In the genomic region with DNA sequence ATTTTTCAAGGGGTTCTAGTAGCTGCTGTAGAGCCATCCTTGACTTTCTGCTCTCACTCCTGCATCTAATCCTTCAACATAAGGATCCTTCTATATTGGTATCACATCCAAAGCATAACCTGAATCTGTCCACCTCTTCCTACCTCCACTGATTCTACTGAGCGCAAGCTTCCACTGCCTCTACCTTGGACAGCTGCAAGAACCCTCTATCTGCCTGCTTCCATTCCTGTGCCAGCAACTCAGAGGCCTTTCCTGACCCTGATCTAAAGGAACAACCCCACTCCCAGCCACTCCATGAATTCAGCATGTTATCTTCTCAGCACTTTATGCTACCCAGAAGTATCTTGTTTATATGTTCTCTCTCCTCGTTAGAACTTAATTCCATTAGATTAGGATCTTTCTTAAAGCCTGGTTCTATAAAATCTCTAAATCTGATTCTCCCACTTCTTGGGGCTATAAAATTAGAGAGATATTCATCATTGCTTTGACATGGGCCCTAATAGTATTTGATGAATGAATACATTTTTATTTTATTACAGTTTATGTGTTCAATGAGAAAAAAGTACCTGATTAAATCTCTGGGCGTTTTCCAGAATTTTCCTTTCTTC, we compare ENCODE assay signal across 18 cellular contexts. TPM values are rescaled to one million over a fixed set of nuclear protein-coding genes. Genes with fewer than 3 reads are reported as not detected.
A peak's percentile ranks its signal among the peaks of the same experiment; 100 is the strongest.
DNase-seq lines count a peak whose midpoint lies in the region; ATAC-seq and TF ChIP-seq lines count a peak whose summit lies in the region.
"Had no signal": no experiment of that assay in that cellular context is flagged by ENCODE, and none has a peak within 500 bp of the region (broad histone marks: within the 10 kb centered on the region; RNA-seq: fewer than 3 reads in every experiment).

No MANE protein-coding gene starts in this region.

- peak overlapping the region; percentile 64 for H3K27ac Mint-ChIP-seq in activated naive CD4-positive, alpha-beta T cell treated with anti-CD3 and anti-CD28 coated beads, Interleukin-2, amount 10 ng/mL, durations not matched to agents 7 days and 5 days
- H3K27ac Mint-ChIP-seq in activated T-helper 2 cell treated with anti-CD3 and anti-CD28 coated beads, Interferon-gamma antibody, Interleukin-2, Interleukin-4, amounts not matched to agents 10 μg/mL and 5 μg/mL and 100 μg/mL, durations not matched to agents 14 hours and 24 hours and 36 hours = peak overlapping the region; percentile 16
- peak overlapping the region in 9 of 10 donors; percentile 27 to 92 (median 60) for H3K27ac Mint-ChIP-seq in naive thymus-derived CD8-positive, alpha-beta T cell
- H3K27ac Mint-ChIP-seq: type B pancreatic cell had no signal

- ATAC-seq in naive thymus-derived CD8-positive, alpha-beta T cell = no peak
- ATAC-seq: psoas muscle had no signal

- peaks cover 94% of the 10 kb centered on the region for H3K36me3 Mint-ChIP-seq in activated naive CD4-positive, alpha-beta T cell treated with anti-CD3 and anti-CD28 coated beads, Interleukin-2, amount 10 ng/mL, durations not matched to agents 7 days and 5 days
- peaks cover 95% of the 10 kb centered on the region for H3K36me3 Mint-ChIP-seq in activated T-helper 2 cell treated with anti-CD3 and anti-CD28 coated beads, Interferon-gamma antibody, Interleukin-2, Interleukin-4, amounts not matched to agents 10 μg/mL and 5 μg/mL and 100 μg/mL, durations not matched to agents 14 hours and 24 hours and 36 hours (ENCODE audit: low read depth)
- H3K36me3 Mint-ChIP-seq in naive thymus-derived CD8-positive, alpha-beta T cell = peaks cover 41 to 89% (median 80%) of the 10 kb centered on the region in 3 donors

- H3K27me3 Mint-ChIP-seq in activated naive CD4-positive, alpha-beta T cell treated with anti-CD3 and anti-CD28 coated beads, Interleukin-2, amount 10 ng/mL, durations not matched to agents 7 days and 5 days = no peaks in the 10 kb centered on the region
- H3K27me3 Mint-ChIP-seq in activated T-helper 2 cell treated with anti-CD3 and anti-CD28 coated beads, Interferon-gamma antibody, Interleukin-2, Interleukin-4, amounts not matched to agents 10 μg/mL and 5 μg/mL and 100 μg/mL, durations not matched to agents 14 hours and 24 hours and 36 hours (ENCODE audit: low read depth) = no peaks in the 10 kb centered on the region
- no peaks in the 10 kb centered on the region for H3K27me3 Mint-ChIP-seq in naive thymus-derived CD8-positive, alpha-beta T cell
- H3K27me3 Mint-ChIP-seq: type B pancreatic cell had no signal

- H3K4me1 Mint-ChIP-seq in activated naive CD4-positive, alpha-beta T cell treated with anti-CD3 and anti-CD28 coated beads, Interleukin-2, amount 10 ng/mL, durations not matched to agents 7 days and 5 days = peaks cover 86% of the 10 kb centered on the region
- H3K4me1 Mint-ChIP-seq in activated T-helper 2 cell treated with anti-CD3 and anti-CD28 coated beads, Interferon-gamma antibody, Interleukin-2, Interleukin-4, amounts not matched to agents 10 μg/mL and 5 μg/mL and 100 μg/mL, durations not matched to agents 14 hours and 24 hours and 36 hours (ENCODE audit: low read depth) = peaks cover 69% of the 10 kb centered on the region
- peaks cover 21 to 85% (median 74%) of the 10 kb centered on the region in 4 donors for H3K4me1 Mint-ChIP-seq in naive thymus-derived CD8-positive, alpha-beta T cell

- TF ChIP-seq RAD21 in Ishikawa (IDR thresholded peaks at IDR 0.05; ENCODE audit: low read depth) = no peak

- POLR2A ChIA-PET in naive thymus-derived CD8-positive, alpha-beta T cell (lab: Charles Lee) = interaction anchor here (0.9 to 1.2 kb wide), 4 partner anchors 13 to 126 kb away, joined by 3 read pairs; no protein-coding TSS in a partner anchor

- TF ChIP-seq EP300 in Ishikawa (IDR thresholded peaks at IDR 0.05; ENCODE audit: borderline replicate concordance) = no peak

- H3K9me3 Mint-ChIP-seq in activated naive CD4-positive, alpha-beta T cell treated with anti-CD3 and anti-CD28 coated beads, Interleukin-2, amount 10 ng/mL, durations not matched to agents 7 days and 5 days = peaks cover 26% of the 10 kb centered on the region
- H3K9me3 Mint-ChIP-seq in activated T-helper 2 cell treated with anti-CD3 and anti-CD28 coated beads, Interferon-gamma antibody, Interleukin-2, Interleukin-4, amounts not matched to agents 10 μg/mL and 5 μg/mL and 100 μg/mL, durations not matched to agents 14 hours and 24 hours and 36 hours = peaks cover 21% of the 10 kb centered on the region
- H3K9me3 Mint-ChIP-seq in naive thymus-derived CD8-positive, alpha-beta T cell = peaks cover 0 to 8% (median 2%) of the 10 kb centered on the region in 9 donors
- H3K9me3 Mint-ChIP-seq: type B pancreatic cell had no signal

- CTCF ChIA-PET in activated naive CD4-positive, alpha-beta T cell treated with anti-CD3 and anti-CD28 coated beads, Interleukin-2, amount 10 ng/mL, durations not matched to agents 7 days and 5 days (lab: Charles Lee) = interaction anchor here (1.3 kb wide), 1 partner anchor 21 kb away, joined by 5 read pairs; no protein-coding TSS in a partner anchor

- peak overlapping the region; percentile 18 for H3K4me3 Mint-ChIP-seq in activated naive CD4-positive, alpha-beta T cell treated with anti-CD3 and anti-CD28 coated beads, Interleukin-2, amount 10 ng/mL, durations not matched to agents 7 days and 5 days
- no peak overlapping the region for H3K4me3 Mint-ChIP-seq in activated T-helper 2 cell treated with anti-CD3 and anti-CD28 coated beads, Interferon-gamma antibody, Interleukin-2, Interleukin-4, amounts not matched to agents 10 μg/mL and 5 μg/mL and 100 μg/mL, durations not matched to agents 14 hours and 24 hours and 36 hours (ENCODE audit: low read depth)
- peak overlapping the region in 3 of 10 donors; percentile 5 to 58 (median 12) for H3K4me3 Mint-ChIP-seq in naive thymus-derived CD8-positive, alpha-beta T cell
- H3K4me3 Mint-ChIP-seq: type B pancreatic cell had no signal

- intact Hi-C loops in activated T-helper 2 cell treated with anti-CD3 and anti-CD28 coated beads, Interferon-gamma antibody, Interleukin-2, Interleukin-4, amounts not matched to agents 10 μg/mL and 5 μg/mL and 100 μg/mL, durations not matched to agents 14 hours and 24 hours and 36 hours (cut with micrococcal nuclease) = no loop called here

- DNase-seq in activated naive CD4-positive, alpha-beta T cell treated with anti-CD3 and anti-CD28 coated beads, Interleukin-2, amount 10 ng/mL, durations not matched to agents 7 days and 5 days = no peak
- DNase-seq in activated naive CD4-positive, alpha-beta T cell treated with anti-CD3 and anti-CD28 coated beads, Interleukin-2, amount 50 U/mL, for 16 hours = no peak
- no peak for DNase-seq in activated T-helper 2 cell treated with anti-CD3 and anti-CD28 coated beads, Interferon-gamma antibody, Interleukin-2, Interleukin-4, amounts not matched to agents 10 μg/mL and 5 μg/mL and 100 μg/mL, durations not matched to agents 14 hours and 24 hours and 36 hours (ENCODE audit: low spot score)
- no peak for DNase-seq in naive thymus-derived CD8-positive, alpha-beta T cell
- DNase-seq in NCI-H1436 treated with DMSO at 0.1 percent for 48 hours (lab: John Stamatoyannopoulos, UW) = no peak
- no peak for DNase-seq in midbrain (lab: John Stamatoyannopoulos, UW)
- no peak for DNase-seq in kidney tubule cell (ENCODE audit: low spot score)
- DNase-seq: DMS53; glutamatergic neuron; GOT3; MG63; NCI-H2171 treated with DMSO at 0.1 percent for 48 hours; NCI-H748 treated with DMSO at 0.1 percent for 48 hours; psoas muscle; Right ventricle myocardium superior; stimulated activated CD4-positive, alpha-beta T cell treated with anti-CD3 and anti-CD28 coated beads, Interleukin-2, amount 100 ng/mL, for 48 hours had no signal

TF ChIP-seq in Ishikawa, 13 proteins besides CTCF, POLR2A, EP300 and RAD21:
- TF ChIP-seq, protein P1, sequence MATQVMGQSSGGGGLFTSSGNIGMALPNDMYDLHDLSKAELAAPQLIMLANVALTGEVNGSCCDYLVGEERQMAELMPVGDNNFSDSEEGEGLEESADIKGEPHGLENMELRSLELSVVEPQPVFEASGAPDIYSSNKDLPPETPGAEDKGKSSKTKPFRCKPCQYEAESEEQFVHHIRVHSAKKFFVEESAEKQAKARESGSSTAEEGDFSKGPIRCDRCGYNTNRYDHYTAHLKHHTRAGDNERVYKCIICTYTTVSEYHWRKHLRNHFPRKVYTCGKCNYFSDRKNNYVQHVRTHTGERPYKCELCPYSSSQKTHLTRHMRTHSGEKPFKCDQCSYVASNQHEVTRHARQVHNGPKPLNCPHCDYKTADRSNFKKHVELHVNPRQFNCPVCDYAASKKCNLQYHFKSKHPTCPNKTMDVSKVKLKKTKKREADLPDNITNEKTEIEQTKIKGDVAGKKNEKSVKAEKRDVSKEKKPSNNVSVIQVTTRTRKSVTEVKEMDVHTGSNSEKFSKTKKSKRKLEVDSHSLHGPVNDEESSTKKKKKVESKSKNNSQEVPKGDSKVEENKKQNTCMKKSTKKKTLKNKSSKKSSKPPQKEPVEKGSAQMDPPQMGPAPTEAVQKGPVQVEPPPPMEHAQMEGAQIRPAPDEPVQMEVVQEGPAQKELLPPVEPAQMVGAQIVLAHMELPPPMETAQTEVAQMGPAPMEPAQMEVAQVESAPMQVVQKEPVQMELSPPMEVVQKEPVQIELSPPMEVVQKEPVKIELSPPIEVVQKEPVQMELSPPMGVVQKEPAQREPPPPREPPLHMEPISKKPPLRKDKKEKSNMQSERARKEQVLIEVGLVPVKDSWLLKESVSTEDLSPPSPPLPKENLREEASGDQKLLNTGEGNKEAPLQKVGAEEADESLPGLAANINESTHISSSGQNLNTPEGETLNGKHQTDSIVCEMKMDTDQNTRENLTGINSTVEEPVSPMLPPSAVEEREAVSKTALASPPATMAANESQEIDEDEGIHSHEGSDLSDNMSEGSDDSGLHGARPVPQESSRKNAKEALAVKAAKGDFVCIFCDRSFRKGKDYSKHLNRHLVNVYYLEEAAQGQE (IDR thresholded peaks at IDR 0.05; ENCODE audit: low read depth) = peak; percentile 47; the same call in 1 of the 2 replicates
- no peak for TF ChIP-seq CEBPB (IDR thresholded peaks at IDR 0.05)

RNA-seq across cellular contexts. Expression of a gene that starts 6.9 kb away (rescaled TPM):
- 135 and 139 TPM in 2 replicates for total RNA-seq in activated T-helper 2 cell treated with anti-CD3 and anti-CD28 coated beads, Interferon-gamma antibody, Interleukin-2, Interleukin-4, amounts not matched to agents 10 μg/mL and 5 μg/mL and 100 μg/mL, durations not matched to agents 14 hours and 24 hours and 36 hours
- total RNA-seq in naive thymus-derived CD8-positive, alpha-beta T cell = 10 to 100 TPM; 62.8 to 74.9 TPM
- polyA plus RNA-seq in naive thymus-derived CD8-positive, alpha-beta T cell = 100 to 1,000 TPM; 154 to 231 (median 217) TPM
